Comparison of ENCODE assay signal across 8 cellular contexts in the genomic region with DNA sequence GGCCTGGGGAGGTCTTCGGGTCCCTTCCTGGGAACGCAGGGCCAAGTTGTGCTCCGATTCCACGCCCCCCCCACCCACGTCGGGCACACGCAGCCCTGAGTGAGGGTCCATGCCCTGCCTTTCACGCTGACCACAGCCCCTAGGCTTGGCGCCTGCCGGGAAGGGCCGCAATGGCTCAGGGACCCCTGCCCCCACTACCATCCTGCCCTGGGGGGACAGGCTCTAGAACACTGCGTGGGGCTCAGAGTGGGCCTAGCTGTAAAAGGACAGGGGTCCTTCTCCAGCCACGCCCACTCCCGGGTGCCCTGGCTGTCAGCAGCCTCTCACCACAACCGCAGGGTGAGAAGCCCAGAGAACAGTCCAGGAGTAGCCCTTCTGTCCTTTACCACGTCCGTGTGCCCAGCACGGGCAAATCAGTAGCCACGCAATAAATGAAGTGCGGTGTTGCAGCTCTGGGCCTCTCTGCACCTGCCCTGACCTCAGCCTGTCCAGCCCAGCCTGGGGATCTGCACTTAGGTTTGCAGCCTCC. TPM values are rescaled to one million over a fixed set of nuclear protein-coding genes. Genes with fewer than 3 reads are reported as not detected.
DNase-seq lines count a peak whose midpoint lies in the region; ATAC-seq and TF ChIP-seq lines count a peak whose summit lies in the region.

No MANE protein-coding gene starts in this region.

- no peak overlapping the region for H2AFZ ChIP-seq in Loucy (ENCODE audit: low read length)

- POLR2A ChIA-PET in naive thymus-derived CD8-positive, alpha-beta T cell (lab: Charles Lee) = interaction anchor here (3.0 kb wide), 1 partner anchor 9 kb away, joined by 17 read pairs; the partner anchor contains the start of gene GPR68

- H3K9me3 ChIP-seq in BE2C = no peaks in the 10 kb centered on the region
- H3K9me3 ChIP-seq in Loucy (ENCODE audit: insufficient read depth, low read depth, low read length) = no peaks in the 10 kb centered on the region
- H3K9me3 ChIP-seq in duodenal mucosa (ENCODE audit: control insufficient read depth in 1 of 2, low read length in 2 of 2) = no peaks in the 10 kb centered on the region

- no peaks in the 10 kb centered on the region for H3K79me2 ChIP-seq in Loucy (ENCODE audit: insufficient read depth, low read length)

- H3K4me2 ChIP-seq in Loucy (ENCODE audit: low read depth, low read length, poor library complexity, severe bottlenecking) = peak overlapping the region; percentile 54

- H3K27me3 ChIP-seq in BE2C (no peaks in the 10 kb centered on the region), Loucy (ENCODE audit: insufficient read depth, low read length, poor library complexity, severe bottlenecking) (no peaks in the 10 kb centered on the region), duodenal mucosa (ENCODE audit: control insufficient read depth in 1 of 2, insufficient read depth in 2 of 2, low read length in 2 of 2) (peaks cover 0 to 7% of the 10 kb centered on the region in 2 donors)

- H3K27ac Mint-ChIP-seq in naive thymus-derived CD8-positive, alpha-beta T cell = peak overlapping the region; percentile 45 to 89 (median 84)

- no peak for TF ChIP-seq CTCF in BE2C (IDR thresholded peaks at IDR 0.05; ENCODE audit: low read depth, low read length)
- no peak for TF ChIP-seq CTCF in Loucy (conservative IDR thresholded peaks at IDR 0.05; ENCODE audit: low read length)

- peak; percentile 38 for DNase-seq in BE2C
- DNase-seq in naive thymus-derived CD8-positive, alpha-beta T cell = peak in 1 of 10 donors; percentile 11
- no peak for DNase-seq in OCI-M2 (lab: John Stamatoyannopoulos, UW; ENCODE audit: unreplicated experiment)
- no peak for DNase-seq in 8988T

- H4K20me1 ChIP-seq in Loucy (ENCODE audit: insufficient read depth, low read length, poor library complexity, severe bottlenecking) = no peaks in the 10 kb centered on the region

- H3K4me1 ChIP-seq in BE2C (peaks cover 41% of the 10 kb centered on the region), Loucy (ENCODE audit: insufficient read depth, low read length, poor library complexity, severe bottlenecking) (peaks cover 82% of the 10 kb centered on the region), duodenal mucosa (ENCODE audit: control insufficient read depth in 1 of 2, insufficient read depth in 2 of 2, low read length in 2 of 2) (peaks cover 32 to 42% of the 10 kb centered on the region in 2 donors)

- peak overlapping the region; percentile 75 to 84 (median 82) for H3K4me3 Mint-ChIP-seq in naive thymus-derived CD8-positive, alpha-beta T cell

- peaks cover 33 to 78% (median 69%) of the 10 kb centered on the region in 4 donors for H3K4me1 Mint-ChIP-seq in naive thymus-derived CD8-positive, alpha-beta T cell

- no peaks in the 10 kb centered on the region for H3K36me3 Mint-ChIP-seq in naive thymus-derived CD8-positive, alpha-beta T cell

- peaks cover 9% of the 10 kb centered on the region for H3F3A ChIP-seq in Loucy (ENCODE audit: low read depth)

- H3K9me3 Mint-ChIP-seq in naive thymus-derived CD8-positive, alpha-beta T cell = no peaks in the 10 kb centered on the region

- H3K27me3 Mint-ChIP-seq in naive thymus-derived CD8-positive, alpha-beta T cell = no peaks in the 10 kb centered on the region

- peak overlapping the region; percentile 62 for H3K4me3 ChIP-seq in BE2C (ENCODE audit: low read depth, low read length)
- no peak overlapping the region for H3K4me3 ChIP-seq in Loucy (ENCODE audit: low read length, poor library complexity, severe bottlenecking)
- H3K4me3 ChIP-seq in duodenal mucosa (ENCODE audit: low read depth in 1 of 2, low read length in 2 of 2) = peak overlapping the region; percentile 57 to 66

- peak in 1 of 2 donors; percentile 10 for ATAC-seq in naive thymus-derived CD8-positive, alpha-beta T cell
- no peak for ATAC-seq in HG03565 (IDR thresholded peaks at IDR 0.05; ENCODE audit: unreplicated experiment)
- no peak for ATAC-seq in GM21390 (IDR thresholded peaks at IDR 0.05; ENCODE audit: unreplicated experiment)

- H3K9ac ChIP-seq in Loucy (ENCODE audit: low read depth, low read length, poor library complexity, severe bottlenecking) (peak overlapping the region; percentile 28), duodenal mucosa (ENCODE audit: low read depth in 1 of 2, low read length in 2 of 2) (peak overlapping the region in 1 of 2 donors; percentile 35)

- H3K9me2 ChIP-seq in Loucy (replicated peaks; ENCODE audit: low read depth, low read length) = no peaks in the 10 kb centered on the region

- H3K36me3 ChIP-seq in BE2C (no peaks in the 10 kb centered on the region), Loucy (ENCODE audit: insufficient read depth, low read length) (no peaks in the 10 kb centered on the region), duodenal mucosa (ENCODE audit: control insufficient read depth in 1 of 2, insufficient read depth in 2 of 2, low read length in 2 of 2) (no peaks in the 10 kb centered on the region)

- no peak overlapping the region for H3K27ac ChIP-seq in duodenal mucosa (ENCODE audit: low read depth, low read length)

RNA-seq across cellular contexts. Expression of gene GPR68, which starts 9.4 kb away (rescaled TPM):
- 25.8 TPM for polyA plus RNA-seq in BE2C (2012; ENCODE audit: insufficient read depth, insufficient read length, low read depth)
- total RNA-seq in naive thymus-derived CD8-positive, alpha-beta T cell = under 1 TPM; 0.60 to 0.73 TPM
- polyA plus RNA-seq in naive thymus-derived CD8-positive, alpha-beta T cell = 1 to 10 TPM in 1 of 3 donors, under 1 TPM in 2; 0.15 to 7.9 (median 0.82) TPM
